8 cellular contexts compared by ENCODE assay signal in the genomic region with DNA sequence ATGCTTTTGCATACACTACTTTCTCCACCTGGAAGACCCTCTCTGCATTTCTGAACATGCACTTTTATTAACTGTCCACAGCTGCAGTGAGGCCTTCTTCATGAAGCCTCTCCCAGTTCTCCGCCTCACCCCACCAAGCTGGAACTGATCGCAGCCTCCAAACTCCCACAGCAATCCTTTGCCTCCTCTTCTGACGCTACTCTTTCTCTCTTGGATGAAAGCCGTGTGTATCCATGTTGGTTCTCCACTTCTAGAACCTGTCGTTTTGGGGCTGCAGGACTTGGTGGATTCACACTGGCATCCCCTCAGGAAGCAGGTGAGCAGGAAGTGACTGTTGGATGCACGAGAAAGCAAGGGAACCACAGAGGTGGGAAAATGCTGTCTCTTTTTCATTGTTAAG.
"Had no signal": no experiment of that assay in that cellular context is flagged by ENCODE, and none has a peak within 500 bp of the region (broad histone marks: within the 10 kb centered on the region; RNA-seq: fewer than 3 reads in every experiment).

No MANE protein-coding gene starts in this region.

- H3K27me3 Mint-ChIP-seq: IgD-negative memory B cell had no signal

- H3K4me1 Mint-ChIP-seq: IgD-negative memory B cell had no signal

- H3K36me3 Mint-ChIP-seq: IgD-negative memory B cell had no signal

- FAIRE-seq: H54, HepG2 had no signal

- H3K27ac ChIP-seq: HL-60 had no signal

- DNase-seq: GOT3, H9, HCEC 1CT, KG1 had no signal

- H3K4me3 Mint-ChIP-seq: H9, IgD-negative memory B cell had no signal

- ATAC-seq: HepG2 had no signal

- H3K27ac Mint-ChIP-seq: H9 had no signal
